In the genomic region with DNA sequence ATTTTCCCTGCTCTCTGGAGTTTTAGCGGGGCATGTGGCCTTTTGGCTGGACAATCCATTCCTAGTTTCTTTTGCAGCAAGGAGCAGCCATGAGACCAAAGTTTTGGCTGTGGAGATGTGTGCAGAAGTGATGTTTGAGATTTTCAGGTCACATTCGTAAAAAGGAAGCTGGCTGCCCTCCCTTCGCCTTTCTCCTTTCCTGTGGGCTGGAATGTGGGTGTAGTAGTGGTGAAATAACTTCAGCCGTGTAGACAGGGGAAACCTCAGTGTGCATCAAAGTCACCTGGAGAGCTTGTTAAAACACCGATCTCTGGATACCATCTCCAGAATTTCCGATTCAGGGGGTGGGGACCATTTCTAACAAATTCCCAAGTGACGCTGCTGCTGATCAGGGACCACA, we compare ENCODE assay signal across 21 cellular contexts. TPM values are rescaled to one million over a fixed set of nuclear protein-coding genes. Genes with fewer than 3 reads are reported as not detected.
A peak's percentile ranks its signal among the peaks of the same experiment; 100 is the strongest.
DNase-seq lines count a peak whose midpoint lies in the region; ATAC-seq, FAIRE-seq and TF ChIP-seq lines count a peak whose summit lies in the region.
"Had no signal": no experiment of that assay in that cellular context is flagged by ENCODE, and none has a peak within 500 bp of the region (broad histone marks: within the 10 kb centered on the region; RNA-seq: fewer than 3 reads in every experiment).

No MANE protein-coding gene starts in this region.

- no peak overlapping the region for H4K8ac ChIP-seq in H1 (ENCODE audit: extremely low read depth, insufficient read depth, low read length)

- no peaks in the 10 kb centered on the region for H3K79me1 ChIP-seq in H1 (ENCODE audit: low read depth, low read length)

- WGBS in H1 (ENCODE audit: extremely low coverage in 1 of 2, insufficient coverage in 1 of 2, insufficient read length in 1 of 2, insufficient replicate concordance in 2 of 2, low coverage in 1 of 2, low lambda C conversion rate in 2 of 2, missing lambda C conversion rate in 1 of 2), 2 experiments = 88% methylated on average over 7 of the region's 7 CpGs; no CpG with 5 or more reads in 1 of the 2 experiments
- 39 to 48% (median 44%) methylated on average over 7 of the region's 7 CpGs for WGBS in spleen, 5 donors

- H3K36me3 Mint-ChIP-seq in stimulated activated memory B cell treated with anti-CD40 and anti-IgM and Interleukin-4, amounts not matched to agents 10 μg/mL and 1 μg/mL and 100 μg/mL, for 72 hours = no peaks in the 10 kb centered on the region

- H3K36me3 ChIP-seq in BLaER1 (no peaks in the 10 kb centered on the region), H1 (ENCODE audit: control insufficient read depth in 2 of 4, insufficient read depth in 4 of 4, low read length in 3 of 4) (no peaks in the 10 kb centered on the region), spleen (no peaks in the 10 kb centered on the region)
- H3K36me3 ChIP-seq: Peyer's patch had no signal

- POLR2A ChIA-PET in H1 (lab: Charles Lee; ENCODE audit: partially characterized antibody) = no interaction called here

- H3K4me1 ChIP-seq in BLaER1 (peaks cover 32% of the 10 kb centered on the region), H1 (replicated peaks in 1 of 4; ENCODE audit: control insufficient read depth in 3 of 4, insufficient read depth in 4 of 4, low read length in 3 of 4) (peaks cover 0 to 5% (median 2%) of the 10 kb centered on the region in 4 experiments; a peak in 3 of 7 replicates), spleen (peaks cover 5 to 74% (median 33%) of the 10 kb centered on the region in 6 donors)
- H3K4me1 ChIP-seq: A549 had no signal

- H2BK120ac ChIP-seq in H1 (replicated peaks; ENCODE audit: low read depth, low read length) = no peak overlapping the region

- H2BK15ac ChIP-seq in H1 (ENCODE audit: low read length) = no peak overlapping the region

- H3K4me1 Mint-ChIP-seq in stimulated activated memory B cell treated with anti-CD40 and anti-IgM and Interleukin-4, amounts not matched to agents 10 μg/mL and 1 μg/mL and 100 μg/mL, for 72 hours = peaks cover 20% of the 10 kb centered on the region

- H3K27ac ChIP-seq in BLaER1 = no peak overlapping the region
- H3K27ac ChIP-seq in H1 (ENCODE audit: low read depth, low read length) = no peak overlapping the region
- peak overlapping the region in 4 of 8 donors; percentile 2 to 83 (median 75) for H3K27ac ChIP-seq in spleen
- H3K27ac ChIP-seq: A549 had no signal

- H2BK5ac ChIP-seq in H1 (ENCODE audit: low read depth, low read length) = no peak overlapping the region

- no peak overlapping the region for H3K23ac ChIP-seq in H1 (ENCODE audit: insufficient read length)

- no peak overlapping the region for H4K5ac ChIP-seq in H1 (ENCODE audit: insufficient read length, low read depth, low read length)

- H3K23me2 ChIP-seq in H1 (ENCODE audit: low read depth, low read length) = no peaks in the 10 kb centered on the region

- CTCF ChIA-PET in H1 (lab: Charles Lee; ENCODE audit: partially characterized antibody) = interaction anchor here (0.7 to 2.8 kb wide), 3 partner anchors 78 to 337 kb away, joined by 3 to 7 read pairs (median 6); no protein-coding TSS in a partner anchor

- no peaks in the 10 kb centered on the region for H3K9me3 Mint-ChIP-seq in stimulated activated memory B cell treated with anti-CD40 and anti-IgM and Interleukin-4, amounts not matched to agents 10 μg/mL and 1 μg/mL and 100 μg/mL, for 72 hours
- H3K9me3 Mint-ChIP-seq: IgD-negative memory B cell had no signal

- no peak overlapping the region for H4K91ac ChIP-seq in H1 (replicated peaks; ENCODE audit: insufficient read length, low read length)

- H3K27ac Mint-ChIP-seq in stimulated activated memory B cell treated with anti-CD40 and anti-IgM and Interleukin-4, amounts not matched to agents 10 μg/mL and 1 μg/mL and 100 μg/mL, for 72 hours = no peak overlapping the region

- no peaks in the 10 kb centered on the region for H3K79me2 ChIP-seq in H1 (ENCODE audit: control insufficient read depth in 1 of 2, insufficient read depth in 2 of 2, low read length in 2 of 2)

- ATAC-seq in HG02852 (IDR thresholded peaks at IDR 0.05; ENCODE audit: unreplicated experiment) = peak; percentile 14
- no peak for ATAC-seq in stimulated activated memory B cell treated with anti-CD40 and anti-IgM and Interleukin-4, amounts not matched to agents 10 μg/mL and 1 μg/mL and 100 μg/mL, for 72 hours
- ATAC-seq: A549 had no signal

- no peak overlapping the region for H2BK20ac ChIP-seq in H1 (ENCODE audit: low read length)

- H3K9ac ChIP-seq in BLaER1 = no peak overlapping the region
- H3K9ac ChIP-seq in H1 (replicated peaks in 1 of 4; ENCODE audit: extremely low read depth in 1 of 4, low read depth in 3 of 4, low read length in 3 of 4) = no peak overlapping the region

- no peak overlapping the region for H3K18ac ChIP-seq in H1 (ENCODE audit: extremely low read depth, low read length)

- no peak overlapping the region for H3K4me3 Mint-ChIP-seq in stimulated activated memory B cell treated with anti-CD40 and anti-IgM and Interleukin-4, amounts not matched to agents 10 μg/mL and 1 μg/mL and 100 μg/mL, for 72 hours
- H3K4me3 Mint-ChIP-seq: IgD-negative memory B cell had no signal

- H2AK5ac ChIP-seq in H1 (ENCODE audit: low read depth, low read length) = no peak overlapping the region

- H3K4me2 ChIP-seq in BLaER1 = peak overlapping the region; percentile 43
- no peak overlapping the region for H3K4me2 ChIP-seq in H1 (ENCODE audit: insufficient read depth in 1 of 2, low read depth in 2 of 2, low read length in 2 of 2)
- H3K4me2 ChIP-seq: A549 had no signal

- H3K4me3 ChIP-seq in BLaER1 (no peak overlapping the region), H1 (ENCODE audit: extremely low read depth in 1 of 4, insufficient read depth in 2 of 4, low read depth in 3 of 4, low read length in 4 of 4) (no peak overlapping the region), spleen (no peak overlapping the region)
- H3K4me3 ChIP-seq: A549, Peyer's patch had no signal

- intact Hi-C loops in spleen (cut with DNase I; ENCODE audit: low total_unique reads) = no loop called here

- no peak for TF ChIP-seq CTCF in H1 (IDR thresholded peaks at IDR 0.05; ENCODE audit: control extremely low read depth in 1 of 3, insufficient read depth in 1 of 3, low read depth in 1 of 3, low read length in 3 of 3)
- no peak for TF ChIP-seq CTCF in spleen (IDR thresholded peaks at IDR 0.05 in 8 of 11, conservative IDR thresholded peaks at IDR 0.05 in 3 of 11)

- no peaks in the 10 kb centered on the region for H3K9me3 ChIP-seq in BLaER1
- H3K9me3 ChIP-seq in H1 (ENCODE audit: insufficient read depth in 2 of 2, low read depth in 1 of 2, low read length in 1 of 2) = no peaks in the 10 kb centered on the region
- H3K9me3 ChIP-seq in spleen = no peaks in the 10 kb centered on the region
- H3K9me3 ChIP-seq: A549, Peyer's patch had no signal

- peaks cover 12% of the 10 kb centered on the region; the same call in 1 of the 2 replicates for H3K27me3 ChIP-seq in BLaER1
- peaks cover 3 to 11% (median 6%) of the 10 kb centered on the region in 4 experiments; a peak in 5 of 7 replicates for H3K27me3 ChIP-seq in H1 (replicated peaks in 1 of 4; ENCODE audit: control insufficient read depth in 3 of 4, extremely low read depth in 1 of 4, insufficient read depth in 3 of 4, low read length in 3 of 4)
- H3K27me3 ChIP-seq in spleen (replicated peaks in 1 of 7) = peaks cover 0 to 11% (median 0%) of the 10 kb centered on the region in 7 donors
- H3K27me3 ChIP-seq: Peyer's patch had no signal

- no peak for TF ChIP-seq POLR2A in H1 (IDR thresholded peaks at IDR 0.05; ENCODE audit: control extremely low read depth in 1 of 2, low read depth in 2 of 2, low read length in 2 of 2)
- TF ChIP-seq POLR2A in spleen (IDR thresholded peaks at IDR 0.05) = no peak

- DNase-seq in GDM1 (lab: John Stamatoyannopoulos, UW) (peak; percentile 10), H1 (ENCODE audit: low read depth in 1 of 2, low spot score in 2 of 2) (no peak), spleen (no peak)
- DNase-seq in activated CD4-positive, alpha-beta T cell treated with anti-CD3 and anti-CD28 coated beads for 4 hours = no peak
- DNase-seq: MM.1S; NCI-H1092 treated with DMSO at 0.1 percent for 48 hours; NCI-H146; NCI-H2081; NK-92 treated with Interleukin-12 subunit alpha and Interleukin-12 subunit beta, amount 100 ng/mL, for 24 hours; Peyer's patch; SW 1271 had no signal

- H3K56ac ChIP-seq in H1 (replicated peaks; ENCODE audit: insufficient read length, low read depth, low read length) = no peak overlapping the region

- H2BK12ac ChIP-seq in H1 (ENCODE audit: low read depth, low read length) = no peak overlapping the region

- no peak overlapping the region for H3K4ac ChIP-seq in H1 (replicated peaks; ENCODE audit: insufficient read length, low read depth, low read length)

- H3K14ac ChIP-seq in H1 (ENCODE audit: insufficient read length) = no peak overlapping the region

- TF ChIP-seq EP300 in H1 (IDR thresholded peaks at IDR 0.05; ENCODE audit: borderline replicate concordance in 1 of 2, low read depth in 2 of 2, low read length in 2 of 2) = no peak

- H3K27me3 Mint-ChIP-seq in stimulated activated memory B cell treated with anti-CD40 and anti-IgM and Interleukin-4, amounts not matched to agents 10 μg/mL and 1 μg/mL and 100 μg/mL, for 72 hours = peaks cover 23% of the 10 kb centered on the region

- no peaks in the 10 kb centered on the region for H4K20me1 ChIP-seq in BLaER1
- H4K20me1 ChIP-seq in H1 (replicated peaks in 1 of 2; ENCODE audit: control insufficient read depth in 1 of 2, insufficient read depth in 2 of 2, low read length in 2 of 2) = no peaks in the 10 kb centered on the region

- no peak for FAIRE-seq in H1 (lab: Jason Lieb, UNC)
- FAIRE-seq: A549, D721Med, H54, HTR-8/SVneo had no signal

- H2AFZ ChIP-seq in H1 (ENCODE audit: low read length) = 0 out of 2 replicates have a peak overlapping the region, but pooled peaks have one; percentile 24

- TF ChIP-seq RAD21 in H1 (IDR thresholded peaks at IDR 0.05 in 1 of 2, conservative IDR thresholded peaks at IDR 0.05 in 1 of 2; ENCODE audit: low read depth in 2 of 2, low read length in 2 of 2) = no peak

RNA-seq across cellular contexts. Expression of a gene that starts 5.3 kb away (rescaled TPM):
- not detected in 2 replicates for total RNA-seq in H1 (2021; fragmentation: NEBNext Ultra II Directional; extraction: Animal tissue kit (Norgen Biotek cat#: 25700))
- polyA plus RNA-seq in H1 (2011; rRNA removed) (not detected in 2 replicates), spleen (1 to 10 TPM in 1 of 3 donors, under 1 TPM in 2; 0.70 to 1.2 (median 0.93) TPM)
- polyA plus RNA-seq in H1 (2011; cell fraction: cytosol; rRNA removed) = 0.03 TPM
- polyA plus RNA-seq in H1 (2011; cell fraction: nucleus; rRNA removed) = not detected
- polyA plus RNA-seq in H1 (2012, experiment 1 of 2) = 0.05 TPM in 1 of 4 replicates, not detected in the others
- polyA plus RNA-seq in H1 (2012, experiment 2 of 2) = 0.05 TPM
- 0.02 TPM for polyA plus RNA-seq in H1 (2013, experiment 1 of 2)
- not detected for polyA plus RNA-seq in H1 (2013, experiment 2 of 2)
- polyA minus RNA-seq in H1 (2011; rRNA and poly(A)+ RNA removed) = not detected in 2 replicates
- not detected for polyA minus RNA-seq in H1 (2011; cell fraction: cytosol; rRNA and poly(A)+ RNA removed)
- polyA minus RNA-seq in H1 (2011; cell fraction: nucleus; rRNA and poly(A)+ RNA removed) = not detected
- total RNA-seq in spleen = 10 to 100 TPM in 4 of 7 donors, 1 to 10 TPM in 3; 2.8 to 22.7 (median 13.0) TPM
- total RNA-seq: NCI-H460 had no signal
- polyA plus RNA-seq: A549, BJ, IgD-negative memory B cell had no signal
